In genomic region chr1:227273557-227273956, GRCh38 we compare ENCODE assay signal across 14 cellular contexts. TPM values are rescaled to one million over a fixed set of nuclear protein-coding genes. Genes with fewer than 3 reads are reported as not detected.
A peak's percentile ranks its signal among the peaks of the same experiment; 100 is the strongest.
DNase-seq lines count a peak whose midpoint lies in the region; ATAC-seq lines count a peak whose summit lies in the region.
"Had no signal": no experiment of that assay in that cellular context is flagged by ENCODE, and none has a peak within 500 bp of the region (broad histone marks: within the 10 kb centered on the region; RNA-seq: fewer than 3 reads in every experiment).

No MANE protein-coding gene starts in this region.

- peak; percentile 46 for DNase-seq in ACHN
- DNase-seq in KBM-7: peak; percentile 37
- DNase-seq in astrocyte of the hippocampus (ENCODE audit: low read depth, low spot score): peak; percentile 31
- DNase-seq in iPS-NIHi7 (ENCODE audit: extremely low spot score): peak; percentile 41
- no peak for DNase-seq in retina
- no peak for DNase-seq in NCI-H2196 (lab: John Stamatoyannopoulos, UW; ENCODE audit: unreplicated experiment)
- DNase-seq: activated effector memory CD4-positive, alpha-beta T cell treated with Interleukin-2 at 50 U/mL for 16 hours; hypothalamus; NCI-H146 had no signal

- H3K4me1 Mint-ChIP-seq in activated T-helper 17 cell treated with anti-CD3 and anti-CD28 coated beads, Interleukin-2, amount 50 U/mL, for 72 hours: no peaks in the 10 kb centered on the region
- H3K4me1 Mint-ChIP-seq: B cell; stimulated activated memory B cell treated with anti-CD40 and anti-IgM and Interleukin-4, amounts not matched to agents 10 μg/mL and 1 μg/mL and 100 μg/mL, for 72 hours had no signal

- no peak overlapping the region for H3K4me3 Mint-ChIP-seq in activated T-helper 17 cell treated with anti-CD3 and anti-CD28 coated beads, Interleukin-2, amount 50 U/mL, for 72 hours
- H3K4me3 Mint-ChIP-seq: B cell; stimulated activated memory B cell treated with anti-CD40 and anti-IgM and Interleukin-4, amounts not matched to agents 10 μg/mL and 1 μg/mL and 100 μg/mL, for 72 hours had no signal

- no peaks in the 10 kb centered on the region for H3K9me3 Mint-ChIP-seq in activated T-helper 17 cell treated with anti-CD3 and anti-CD28 coated beads, Interleukin-2, amount 50 U/mL, for 72 hours

- in situ Hi-C loops in ACHN (cut with HindIII; ENCODE audit: low pct_ligation_motif_present, low pct_unique_long_range_greater_than_20kb, low sequenced_read_pairs): no loop called here
- in situ Hi-C loops in KBM-7 (cut with MboI; ENCODE audit: low pct_unique_long_range_greater_than_20kb, low sequenced_read_pairs): no loop called here

- peaks cover 10% of the 10 kb centered on the region for H3K27me3 Mint-ChIP-seq in activated T-helper 17 cell treated with anti-CD3 and anti-CD28 coated beads, Interleukin-2, amount 50 U/mL, for 72 hours
- H3K27me3 Mint-ChIP-seq: stimulated activated memory B cell treated with anti-CD40 and anti-IgM and Interleukin-4, amounts not matched to agents 10 μg/mL and 1 μg/mL and 100 μg/mL, for 72 hours had no signal

- no peak overlapping the region for H3K27ac Mint-ChIP-seq in activated T-helper 17 cell treated with anti-CD3 and anti-CD28 coated beads, Interleukin-2, amount 50 U/mL, for 72 hours
- H3K27ac Mint-ChIP-seq: B cell; stimulated activated memory B cell treated with anti-CD40 and anti-IgM and Interleukin-4, amounts not matched to agents 10 μg/mL and 1 μg/mL and 100 μg/mL, for 72 hours had no signal

- H3K36me3 Mint-ChIP-seq in activated T-helper 17 cell treated with anti-CD3 and anti-CD28 coated beads, Interleukin-2, amount 50 U/mL, for 72 hours (ENCODE audit: low read depth): no peaks in the 10 kb centered on the region
- H3K36me3 Mint-ChIP-seq: stimulated activated memory B cell treated with anti-CD40 and anti-IgM and Interleukin-4, amounts not matched to agents 10 μg/mL and 1 μg/mL and 100 μg/mL, for 72 hours had no signal

- no peak for ATAC-seq in GM21786 (IDR thresholded peaks at IDR 0.05; ENCODE audit: unreplicated experiment)
- no peak for ATAC-seq in activated T-helper 17 cell treated with anti-CD3 and anti-CD28 coated beads, Interleukin-2, amount 50 U/mL, for 72 hours (replicated peaks)
- ATAC-seq: Panc1; stimulated activated memory B cell treated with anti-CD40 and anti-IgM and Interleukin-4, amounts not matched to agents 10 μg/mL and 1 μg/mL and 100 μg/mL, for 72 hours had no signal

RNA-seq across cellular contexts. Expression of gene CDC42BPA, which starts 44.7 kb away (rescaled TPM):
- total RNA-seq in activated T-helper 17 cell treated with anti-CD3 and anti-CD28 coated beads, Interleukin-2, amount 50 U/mL, for 72 hours: 1 to 10 TPM; 2.7 to 2.9 TPM

Comparison
In these comparisons a context has a peak if more than half of its experiments do, and no peak if none do; other contexts are left out.
1. DNase-seq: peak in ACHN (single experiment), KBM-7 (single experiment), astrocyte of the hippocampus (single experiment) and iPS-NIHi7 (single experiment); none in retina (single experiment) and NCI-H2196 (single experiment).